In the genomic region with DNA sequence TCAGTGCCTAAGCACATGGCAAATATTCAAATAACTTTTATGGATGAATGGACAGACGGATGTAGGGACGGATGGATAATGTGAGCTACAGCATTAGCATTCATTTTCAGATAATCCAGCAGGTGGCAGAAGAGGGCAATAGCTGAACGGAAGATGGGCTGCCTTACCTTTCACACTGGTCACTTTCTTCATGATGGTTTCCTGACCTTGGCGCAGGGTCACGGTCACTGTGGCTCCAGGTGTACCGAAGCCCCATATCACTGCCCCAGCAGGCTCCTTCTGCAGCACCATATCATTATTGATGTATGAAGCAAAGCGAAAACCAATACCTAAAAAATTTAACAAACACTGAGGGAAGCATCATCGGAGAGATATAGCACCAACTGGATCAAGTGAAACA, we compare ENCODE assay signal across 1 cellular context.
TF ChIP-seq lines count a peak whose summit lies in the region.

No MANE protein-coding gene starts in this region.

TF ChIP-seq in HepG2, 621 proteins besides CTCF, POLR2A, EP300 and RAD21 (continued from another document):
- TF ChIP-seq, protein P1, sequence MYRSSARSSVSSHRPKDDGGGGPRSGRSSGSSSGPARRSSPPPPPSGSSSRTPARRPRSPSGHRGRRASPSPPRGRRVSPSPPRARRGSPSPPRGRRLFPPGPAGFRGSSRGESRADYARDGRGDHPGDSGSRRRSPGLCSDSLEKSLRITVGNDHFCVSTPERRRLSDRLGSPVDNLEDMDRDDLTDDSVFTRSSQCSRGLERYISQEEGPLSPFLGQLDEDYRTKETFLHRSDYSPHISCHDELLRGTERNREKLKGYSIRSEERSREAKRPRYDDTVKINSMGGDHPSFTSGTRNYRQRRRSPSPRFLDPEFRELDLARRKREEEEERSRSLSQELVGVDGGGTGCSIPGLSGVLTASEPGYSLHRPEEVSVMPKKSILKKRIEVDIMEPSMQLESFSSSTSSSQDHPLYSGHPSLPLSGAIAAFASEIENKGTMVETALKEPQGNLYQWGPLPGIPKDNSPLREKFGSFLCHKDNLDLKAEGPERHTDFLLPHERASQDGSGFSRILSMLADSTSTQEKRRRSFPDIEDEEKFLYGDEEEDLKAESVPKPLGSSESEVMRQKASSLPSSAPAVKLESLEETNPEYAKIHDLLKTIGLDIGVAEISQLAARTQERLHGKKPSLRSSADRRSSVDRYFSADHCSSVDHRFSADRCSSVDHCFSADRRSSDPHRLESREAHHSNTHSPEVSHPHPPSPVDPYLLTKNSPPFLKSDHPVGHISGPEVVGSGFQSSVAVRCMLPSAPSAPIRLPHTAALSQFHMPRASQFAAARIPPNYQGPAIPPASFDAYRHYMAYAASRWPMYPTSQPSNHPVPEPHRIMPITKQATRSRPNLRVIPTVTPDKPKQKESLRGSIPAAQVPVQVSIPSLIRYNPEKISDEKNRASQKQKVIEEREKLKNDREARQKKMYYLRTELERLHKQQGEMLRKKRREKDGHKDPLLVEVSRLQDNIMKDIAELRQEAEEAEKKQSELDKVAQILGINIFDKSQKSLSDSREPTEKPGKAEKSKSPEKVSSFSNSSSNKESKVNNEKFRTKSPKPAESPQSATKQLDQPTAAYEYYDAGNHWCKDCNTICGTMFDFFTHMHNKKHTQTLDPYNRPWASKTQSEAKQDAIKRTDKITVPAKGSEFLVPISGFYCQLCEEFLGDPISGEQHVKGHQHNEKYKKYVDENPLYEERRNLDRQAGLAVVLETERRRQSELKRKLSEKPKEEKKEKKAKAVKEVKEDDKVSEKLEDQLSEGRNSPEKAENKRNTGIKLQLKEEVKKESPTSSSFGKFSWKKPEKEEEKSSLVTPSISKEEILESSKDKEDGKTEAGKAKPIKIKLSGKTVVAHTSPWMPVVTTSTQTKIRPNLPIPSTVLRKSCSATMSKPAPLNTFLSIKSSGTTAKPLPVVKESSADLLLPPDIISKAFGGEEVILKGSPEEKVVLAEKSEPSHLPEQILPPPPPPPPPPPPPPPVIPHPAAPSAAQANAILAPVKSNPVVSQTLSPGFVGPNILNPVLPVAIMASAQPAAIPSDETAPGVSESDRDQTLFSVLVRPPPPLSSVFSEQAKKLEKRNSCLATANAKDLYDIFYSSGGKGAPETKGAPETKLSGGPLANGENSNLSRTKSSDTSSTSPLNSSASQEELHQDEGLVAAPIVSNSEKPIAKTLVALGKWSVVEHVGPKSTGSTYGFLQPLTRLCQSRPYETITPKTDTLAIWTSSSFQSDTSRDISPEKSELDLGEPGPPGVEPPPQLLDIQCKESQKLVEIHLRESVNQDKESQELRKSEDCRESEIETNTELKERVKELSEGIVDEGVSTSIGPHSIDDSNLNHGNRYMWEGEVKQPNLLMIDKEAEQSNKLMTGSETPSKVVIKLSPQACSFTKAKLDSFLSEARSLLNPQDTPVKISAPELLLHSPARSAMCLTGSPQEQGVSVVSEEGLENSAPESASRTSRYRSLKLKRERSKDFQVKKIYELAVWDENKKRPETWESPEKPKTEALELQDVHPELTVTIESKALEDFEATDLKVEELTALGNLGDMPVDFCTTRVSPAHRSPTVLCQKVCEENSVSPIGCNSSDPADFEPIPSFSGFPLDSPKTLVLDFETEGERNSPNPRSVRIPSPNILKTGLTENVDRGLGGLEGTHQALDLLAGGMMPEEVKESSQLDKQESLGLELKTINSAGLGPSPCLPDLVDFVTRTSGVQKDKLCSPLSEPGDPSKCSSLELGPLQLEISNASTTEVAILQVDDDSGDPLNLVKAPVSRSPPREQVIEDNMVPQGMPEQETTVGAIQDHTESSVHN (CRISPR knock-in tag; IDR thresholded peaks at IDR 0.05): no peak
- TF ChIP-seq ZFAT (CRISPR knock-in tag; conservative IDR thresholded peaks at IDR 0.05): no peak
- no peak for TF ChIP-seq NPAS2 (CRISPR knock-in tag; IDR thresholded peaks at IDR 0.05; ENCODE audit: borderline replicate concordance)
- TF ChIP-seq, protein P2, sequence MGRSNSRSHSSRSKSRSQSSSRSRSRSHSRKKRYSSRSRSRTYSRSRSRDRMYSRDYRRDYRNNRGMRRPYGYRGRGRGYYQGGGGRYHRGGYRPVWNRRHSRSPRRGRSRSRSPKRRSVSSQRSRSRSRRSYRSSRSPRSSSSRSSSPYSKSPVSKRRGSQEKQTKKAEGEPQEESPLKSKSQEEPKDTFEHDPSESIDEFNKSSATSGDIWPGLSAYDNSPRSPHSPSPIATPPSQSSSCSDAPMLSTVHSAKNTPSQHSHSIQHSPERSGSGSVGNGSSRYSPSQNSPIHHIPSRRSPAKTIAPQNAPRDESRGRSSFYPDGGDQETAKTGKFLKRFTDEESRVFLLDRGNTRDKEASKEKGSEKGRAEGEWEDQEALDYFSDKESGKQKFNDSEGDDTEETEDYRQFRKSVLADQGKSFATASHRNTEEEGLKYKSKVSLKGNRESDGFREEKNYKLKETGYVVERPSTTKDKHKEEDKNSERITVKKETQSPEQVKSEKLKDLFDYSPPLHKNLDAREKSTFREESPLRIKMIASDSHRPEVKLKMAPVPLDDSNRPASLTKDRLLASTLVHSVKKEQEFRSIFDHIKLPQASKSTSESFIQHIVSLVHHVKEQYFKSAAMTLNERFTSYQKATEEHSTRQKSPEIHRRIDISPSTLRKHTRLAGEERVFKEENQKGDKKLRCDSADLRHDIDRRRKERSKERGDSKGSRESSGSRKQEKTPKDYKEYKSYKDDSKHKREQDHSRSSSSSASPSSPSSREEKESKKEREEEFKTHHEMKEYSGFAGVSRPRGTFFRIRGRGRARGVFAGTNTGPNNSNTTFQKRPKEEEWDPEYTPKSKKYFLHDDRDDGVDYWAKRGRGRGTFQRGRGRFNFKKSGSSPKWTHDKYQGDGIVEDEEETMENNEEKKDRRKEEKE (IDR thresholded peaks at IDR 0.05): no peak
- no peak for TF ChIP-seq TEAD3 (CRISPR knock-in tag; optimal IDR thresholded peaks at IDR 0.05; ENCODE audit: borderline replicate concordance)
- no peak for TF ChIP-seq JUNB (CRISPR knock-in tag; IDR thresholded peaks at IDR 0.05; ENCODE audit: borderline replicate concordance)
- TF ChIP-seq, protein P3, sequence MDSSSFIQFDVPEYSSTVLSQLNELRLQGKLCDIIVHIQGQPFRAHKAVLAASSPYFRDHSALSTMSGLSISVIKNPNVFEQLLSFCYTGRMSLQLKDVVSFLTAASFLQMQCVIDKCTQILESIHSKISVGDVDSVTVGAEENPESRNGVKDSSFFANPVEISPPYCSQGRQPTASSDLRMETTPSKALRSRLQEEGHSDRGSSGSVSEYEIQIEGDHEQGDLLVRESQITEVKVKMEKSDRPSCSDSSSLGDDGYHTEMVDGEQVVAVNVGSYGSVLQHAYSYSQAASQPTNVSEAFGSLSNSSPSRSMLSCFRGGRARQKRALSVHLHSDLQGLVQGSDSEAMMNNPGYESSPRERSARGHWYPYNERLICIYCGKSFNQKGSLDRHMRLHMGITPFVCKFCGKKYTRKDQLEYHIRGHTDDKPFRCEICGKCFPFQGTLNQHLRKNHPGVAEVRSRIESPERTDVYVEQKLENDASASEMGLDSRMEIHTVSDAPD (CRISPR knock-in tag; IDR thresholded peaks at IDR 0.05): no peak
- no peak for TF ChIP-seq ZNF232 (CRISPR knock-in tag; IDR thresholded peaks at IDR 0.05; ENCODE audit: borderline replicate concordance)
- no peak for TF ChIP-seq ZNF136 (CRISPR knock-in tag; IDR thresholded peaks at IDR 0.05; ENCODE audit: low read depth)
- TF ChIP-seq, protein P4, sequence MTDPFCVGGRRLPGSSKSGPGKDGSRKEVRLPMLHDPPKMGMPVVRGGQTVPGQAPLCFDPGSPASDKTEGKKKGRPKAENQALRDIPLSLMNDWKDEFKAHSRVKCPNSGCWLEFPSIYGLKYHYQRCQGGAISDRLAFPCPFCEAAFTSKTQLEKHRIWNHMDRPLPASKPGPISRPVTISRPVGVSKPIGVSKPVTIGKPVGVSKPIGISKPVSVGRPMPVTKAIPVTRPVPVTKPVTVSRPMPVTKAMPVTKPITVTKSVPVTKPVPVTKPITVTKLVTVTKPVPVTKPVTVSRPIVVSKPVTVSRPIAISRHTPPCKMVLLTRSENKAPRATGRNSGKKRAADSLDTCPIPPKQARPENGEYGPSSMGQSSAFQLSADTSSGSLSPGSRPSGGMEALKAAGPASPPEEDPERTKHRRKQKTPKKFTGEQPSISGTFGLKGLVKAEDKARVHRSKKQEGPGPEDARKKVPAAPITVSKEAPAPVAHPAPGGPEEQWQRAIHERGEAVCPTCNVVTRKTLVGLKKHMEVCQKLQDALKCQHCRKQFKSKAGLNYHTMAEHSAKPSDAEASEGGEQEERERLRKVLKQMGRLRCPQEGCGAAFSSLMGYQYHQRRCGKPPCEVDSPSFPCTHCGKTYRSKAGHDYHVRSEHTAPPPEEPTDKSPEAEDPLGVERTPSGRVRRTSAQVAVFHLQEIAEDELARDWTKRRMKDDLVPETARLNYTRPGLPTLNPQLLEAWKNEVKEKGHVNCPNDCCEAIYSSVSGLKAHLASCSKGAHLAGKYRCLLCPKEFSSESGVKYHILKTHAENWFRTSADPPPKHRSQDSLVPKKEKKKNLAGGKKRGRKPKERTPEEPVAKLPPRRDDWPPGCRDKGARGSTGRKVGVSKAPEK (CRISPR knock-in tag; IDR thresholded peaks at IDR 0.05; ENCODE audit: borderline replicate concordance): no peak
- TF ChIP-seq, protein P5, sequence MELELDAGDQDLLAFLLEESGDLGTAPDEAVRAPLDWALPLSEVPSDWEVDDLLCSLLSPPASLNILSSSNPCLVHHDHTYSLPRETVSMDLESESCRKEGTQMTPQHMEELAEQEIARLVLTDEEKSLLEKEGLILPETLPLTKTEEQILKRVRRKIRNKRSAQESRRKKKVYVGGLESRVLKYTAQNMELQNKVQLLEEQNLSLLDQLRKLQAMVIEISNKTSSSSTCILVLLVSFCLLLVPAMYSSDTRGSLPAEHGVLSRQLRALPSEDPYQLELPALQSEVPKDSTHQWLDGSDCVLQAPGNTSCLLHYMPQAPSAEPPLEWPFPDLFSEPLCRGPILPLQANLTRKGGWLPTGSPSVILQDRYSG (CRISPR knock-in tag; IDR thresholded peaks at IDR 0.05): no peak
- TF ChIP-seq ZSCAN20 (CRISPR knock-in tag; IDR thresholded peaks at IDR 0.05; ENCODE audit: borderline replicate concordance): no peak
- no peak for TF ChIP-seq MTF1 (CRISPR knock-in tag; IDR thresholded peaks at IDR 0.05)
- TF ChIP-seq, protein P6, sequence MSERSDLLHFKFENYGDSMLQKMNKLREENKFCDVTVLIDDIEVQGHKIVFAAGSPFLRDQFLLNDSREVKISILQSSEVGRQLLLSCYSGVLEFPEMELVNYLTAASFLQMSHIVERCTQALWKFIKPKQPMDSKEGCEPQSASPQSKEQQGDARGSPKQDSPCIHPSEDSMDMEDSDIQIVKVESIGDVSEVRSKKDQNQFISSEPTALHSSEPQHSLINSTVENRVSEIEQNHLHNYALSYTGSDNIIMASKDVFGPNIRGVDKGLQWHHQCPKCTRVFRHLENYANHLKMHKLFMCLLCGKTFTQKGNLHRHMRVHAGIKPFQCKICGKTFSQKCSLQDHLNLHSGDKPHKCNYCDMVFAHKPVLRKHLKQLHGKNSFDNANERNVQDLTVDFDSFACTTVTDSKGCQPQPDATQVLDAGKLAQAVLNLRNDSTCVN (CRISPR knock-in tag; IDR thresholded peaks at IDR 0.05; ENCODE audit: borderline replicate concordance): no peak
- TF ChIP-seq, protein P7, sequence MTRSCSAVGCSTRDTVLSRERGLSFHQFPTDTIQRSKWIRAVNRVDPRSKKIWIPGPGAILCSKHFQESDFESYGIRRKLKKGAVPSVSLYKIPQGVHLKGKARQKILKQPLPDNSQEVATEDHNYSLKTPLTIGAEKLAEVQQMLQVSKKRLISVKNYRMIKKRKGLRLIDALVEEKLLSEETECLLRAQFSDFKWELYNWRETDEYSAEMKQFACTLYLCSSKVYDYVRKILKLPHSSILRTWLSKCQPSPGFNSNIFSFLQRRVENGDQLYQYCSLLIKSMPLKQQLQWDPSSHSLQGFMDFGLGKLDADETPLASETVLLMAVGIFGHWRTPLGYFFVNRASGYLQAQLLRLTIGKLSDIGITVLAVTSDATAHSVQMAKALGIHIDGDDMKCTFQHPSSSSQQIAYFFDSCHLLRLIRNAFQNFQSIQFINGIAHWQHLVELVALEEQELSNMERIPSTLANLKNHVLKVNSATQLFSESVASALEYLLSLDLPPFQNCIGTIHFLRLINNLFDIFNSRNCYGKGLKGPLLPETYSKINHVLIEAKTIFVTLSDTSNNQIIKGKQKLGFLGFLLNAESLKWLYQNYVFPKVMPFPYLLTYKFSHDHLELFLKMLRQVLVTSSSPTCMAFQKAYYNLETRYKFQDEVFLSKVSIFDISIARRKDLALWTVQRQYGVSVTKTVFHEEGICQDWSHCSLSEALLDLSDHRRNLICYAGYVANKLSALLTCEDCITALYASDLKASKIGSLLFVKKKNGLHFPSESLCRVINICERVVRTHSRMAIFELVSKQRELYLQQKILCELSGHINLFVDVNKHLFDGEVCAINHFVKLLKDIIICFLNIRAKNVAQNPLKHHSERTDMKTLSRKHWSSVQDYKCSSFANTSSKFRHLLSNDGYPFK (CRISPR knock-in tag; IDR thresholded peaks at IDR 0.05; ENCODE audit: borderline replicate concordance): no peak
- TF ChIP-seq ZNF660 (CRISPR knock-in tag; IDR thresholded peaks at IDR 0.05; ENCODE audit: borderline replicate concordance, low read depth): no peak
- no peak for TF ChIP-seq ZMAT3 (CRISPR knock-in tag; conservative IDR thresholded peaks at IDR 0.05)
- no peak for TF ChIP-seq ZBTB38 (CRISPR knock-in tag; IDR thresholded peaks at IDR 0.05)
- TF ChIP-seq SKI (IDR thresholded peaks at IDR 0.05; ENCODE audit: partially characterized antibody): no peak
- no peak for TF ChIP-seq ZNF180 (CRISPR knock-in tag; IDR thresholded peaks at IDR 0.05; ENCODE audit: borderline replicate concordance, low read depth)
- no peak for TF ChIP-seq MAFK (conservative IDR thresholded peaks at IDR 0.05 in 1 of 2, IDR thresholded peaks at IDR 0.05 in 1 of 2; ENCODE audit: low read length in 2 of 2)
- no peak for TF ChIP-seq EEA1 (CRISPR knock-in tag; IDR thresholded peaks at IDR 0.05; ENCODE audit: borderline replicate concordance)
- no peak for TF ChIP-seq NBN (conservative IDR thresholded peaks at IDR 0.05)
